ENCODE assay signal across 22 cellular contexts in the genomic region with DNA sequence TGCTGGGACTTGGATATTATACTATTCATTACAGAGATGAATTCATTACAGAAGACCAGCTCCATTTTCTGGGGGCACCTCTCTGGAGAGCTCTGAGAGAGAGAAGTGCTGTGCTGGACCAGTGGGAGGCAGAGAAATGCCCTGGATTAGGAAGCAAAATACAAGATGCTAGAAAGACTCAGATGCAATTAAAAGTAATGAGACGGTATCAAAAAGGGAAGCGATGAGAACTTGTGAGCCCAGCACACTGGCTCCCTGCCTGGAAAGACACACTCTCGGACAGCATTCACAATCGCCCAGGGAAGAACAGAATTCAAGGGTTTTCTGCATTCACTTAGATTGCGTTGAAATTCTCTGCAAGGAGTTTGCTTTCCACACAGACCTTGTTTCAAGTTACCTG. TPM values are rescaled to one million over a fixed set of nuclear protein-coding genes. Genes with fewer than 3 reads are reported as not detected.
DNase-seq lines count a peak whose midpoint lies in the region; ATAC-seq and TF ChIP-seq lines count a peak whose summit lies in the region.
"Had no signal": no experiment of that assay in that cellular context is flagged by ENCODE, and none has a peak within 500 bp of the region (broad histone marks: within the 10 kb centered on the region; RNA-seq: fewer than 3 reads in every experiment).

No MANE protein-coding gene starts in this region.

- DNase-seq in coronary artery (ENCODE audit: low spot score) (no peak), DMS53 (lab: John Stamatoyannopoulos, UW) (no peak)
- DNase-seq in stimulated activated naive CD8-positive, alpha-beta T cell treated with anti-CD3 and anti-CD28 coated beads, Interleukin-15, amount 100 ng/mL, for 72 hours: no peak
- DNase-seq: activated CD8-positive, alpha-beta T cell treated with anti-CD3 and anti-CD28 coated beads, Interleukin-2, amount 10 ng/mL, durations not matched to agents 7 days and 5 days; activated naive CD4-positive, alpha-beta T cell; activated T-cell treated with anti-CD3 and anti-CD28 coated beads, Interleukin-2, amount 50 U/mL, for 1 hour; foreskin melanocyte; hippocampal formation; Karpas-422; naive thymus-derived CD8-positive, alpha-beta T cell; NCI-H1930; NCI-H446 treated with DMSO at 0.1 percent for 48 hours; NK-92 treated with Interleukin-12 subunit alpha and Interleukin-12 subunit beta, amount 100 ng/mL, for 24 hours; SK-N-SH; stimulated activated CD4-positive, alpha-beta T cell treated with anti-CD3 and anti-CD28 coated beads, Interleukin-4, amount 100 ng/mL, for 4 hours; T-helper 9 cell had no signal

- ATAC-seq in GM21381 (IDR thresholded peaks at IDR 0.05; ENCODE audit: unreplicated experiment): no peak
- no peak for ATAC-seq in stimulated activated naive CD8-positive, alpha-beta T cell treated with anti-CD3 and anti-CD28 coated beads, Interleukin-15, amount 100 ng/mL, for 72 hours
- ATAC-seq: activated CD8-positive, alpha-beta T cell treated with anti-CD3 and anti-CD28 coated beads, Interleukin-2, amount 10 ng/mL, durations not matched to agents 7 days and 5 days; naive thymus-derived CD8-positive, alpha-beta T cell had no signal

- peak overlapping the region; percentile 83 for H2AFZ ChIP-seq in parathyroid adenoma

- peaks cover 9 to 24% (median 16%) of the 10 kb centered on the region in 3 donors for H3K4me1 Mint-ChIP-seq in IgD-negative memory B cell
- H3K4me1 Mint-ChIP-seq in stimulated activated naive CD8-positive, alpha-beta T cell treated with anti-CD3 and anti-CD28 coated beads, Interleukin-15, amount 100 ng/mL, for 72 hours: peaks cover 6% of the 10 kb centered on the region

- no peaks in the 10 kb centered on the region for H3K9me3 Mint-ChIP-seq in IgD-negative memory B cell
- no peaks in the 10 kb centered on the region for H3K9me3 Mint-ChIP-seq in stimulated activated naive CD8-positive, alpha-beta T cell treated with anti-CD3 and anti-CD28 coated beads, Interleukin-15, amount 100 ng/mL, for 72 hours
- H3K9me3 Mint-ChIP-seq: naive thymus-derived CD8-positive, alpha-beta T cell had no signal

- H3K36me3 Mint-ChIP-seq in IgD-negative memory B cell: peaks cover 3% of the 10 kb centered on the region

- peak overlapping the region; percentile 0 to 99 (median 9) for H3K27ac Mint-ChIP-seq in IgD-negative memory B cell
- H3K27ac Mint-ChIP-seq in stimulated activated naive CD8-positive, alpha-beta T cell treated with anti-CD3 and anti-CD28 coated beads, Interleukin-15, amount 100 ng/mL, for 72 hours: no peak overlapping the region
- H3K27ac Mint-ChIP-seq: activated CD8-positive, alpha-beta T cell treated with anti-CD3 and anti-CD28 coated beads, Interleukin-2, amount 10 ng/mL, durations not matched to agents 7 days and 5 days had no signal

- H3K4me3 Mint-ChIP-seq in IgD-negative memory B cell: peak overlapping the region in 1 of 4 donors; percentile 95
- H3K4me3 Mint-ChIP-seq in stimulated activated naive CD8-positive, alpha-beta T cell treated with anti-CD3 and anti-CD28 coated beads, Interleukin-15, amount 100 ng/mL, for 72 hours: no peak overlapping the region
- H3K4me3 Mint-ChIP-seq: activated CD8-positive, alpha-beta T cell treated with anti-CD3 and anti-CD28 coated beads, Interleukin-2, amount 10 ng/mL, durations not matched to agents 7 days and 5 days; naive thymus-derived CD8-positive, alpha-beta T cell had no signal

- no peaks in the 10 kb centered on the region for H3K9me3 ChIP-seq in iPS-15b (ENCODE audit: control insufficient read depth, insufficient read depth, low read length)
- H3K9me3 ChIP-seq in parathyroid adenoma (ENCODE audit: control insufficient read depth, low read length): no peaks in the 10 kb centered on the region
- H3K9me3 ChIP-seq: BLaER1, SK-N-SH had no signal

- H3K9ac ChIP-seq in iPS-15b (ENCODE audit: low read depth, low read length) (no peak overlapping the region), parathyroid adenoma (no peak overlapping the region)
- H3K9ac ChIP-seq: BLaER1, SK-N-SH had no signal

- no peak for TF ChIP-seq CTCF in 22Rv1 (IDR thresholded peaks at IDR 0.05)
- no peak for TF ChIP-seq CTCF in parathyroid adenoma (IDR thresholded peaks at IDR 0.05)
- TF ChIP-seq CTCF in coronary artery (IDR thresholded peaks at IDR 0.05): no peak

- no peaks in the 10 kb centered on the region for H3K27me3 Mint-ChIP-seq in IgD-negative memory B cell
- peaks cover 10% of the 10 kb centered on the region for H3K27me3 Mint-ChIP-seq in stimulated activated naive CD8-positive, alpha-beta T cell treated with anti-CD3 and anti-CD28 coated beads, Interleukin-15, amount 100 ng/mL, for 72 hours

- H3K36me3 ChIP-seq in iPS-15b (ENCODE audit: control insufficient read depth, insufficient read depth, low read length) (peaks cover 5% of the 10 kb centered on the region), parathyroid adenoma (ENCODE audit: control insufficient read depth, insufficient read depth, low read length) (no peaks in the 10 kb centered on the region)
- H3K36me3 ChIP-seq: BLaER1 had no signal

- H3K4me3 ChIP-seq in iPS-15b (ENCODE audit: low read depth, low read length) (peak overlapping the region; percentile 14), parathyroid adenoma (ENCODE audit: low read depth, low read length) (no peak overlapping the region), coronary artery (no peak overlapping the region)
- H3K4me3 ChIP-seq: BLaER1 had no signal

- H3K27me3 ChIP-seq in iPS-15b (ENCODE audit: control insufficient read depth, insufficient read depth, low read length) (no peaks in the 10 kb centered on the region), parathyroid adenoma (ENCODE audit: control insufficient read depth, insufficient read depth, low read length) (no peaks in the 10 kb centered on the region)
- H3K27me3 ChIP-seq: BLaER1 had no signal

- H3K79me2 ChIP-seq in parathyroid adenoma: peaks cover 6% of the 10 kb centered on the region

- H3K4me1 ChIP-seq in iPS-15b (ENCODE audit: control insufficient read depth, insufficient read depth, low read length) (peaks cover 10% of the 10 kb centered on the region), parathyroid adenoma (peaks cover 13% of the 10 kb centered on the region)

- 0 out of 2 replicates have a peak overlapping the region, but pooled peaks have one; percentile 44 for H3K27ac ChIP-seq in 22Rv1
- peak overlapping the region; percentile 55 for H3K27ac ChIP-seq in parathyroid adenoma
- no peak overlapping the region for H3K27ac ChIP-seq in coronary artery
- H3K27ac ChIP-seq: BLaER1 had no signal

- no peak overlapping the region for H3K4me2 ChIP-seq in parathyroid adenoma (ENCODE audit: low read length)
- H3K4me2 ChIP-seq: SK-N-SH had no signal

RNA-seq across cellular contexts. Expression of gene FRAT2, which starts 3.5 kb away (rescaled TPM):
- polyA plus RNA-seq in IgD-negative memory B cell: 7.3 TPM

RNA-seq across cellular contexts. Expression of gene FRAT1, which starts 19.0 kb away (rescaled TPM):
- polyA plus RNA-seq in IgD-negative memory B cell: 6.2 TPM

RNA-seq across cellular contexts. Expression of gene ARHGAP19, which starts 45.6 kb away (rescaled TPM):
- 7.3 TPM for polyA plus RNA-seq in IgD-negative memory B cell

Comparison
In these comparisons a context has a peak if more than half of its experiments do, and no peak if none do; other contexts are left out.
1. H3K27ac ChIP-seq: peak in 22Rv1 (single experiment) and parathyroid adenoma (single experiment); none in coronary artery (0 of 2).
2. H3K27ac Mint-ChIP-seq: peak in IgD-negative memory B cell (3 of 3); none in stimulated activated naive CD8-positive, alpha-beta T cell treated with anti-CD3 and anti-CD28 coated beads, Interleukin-15, amount 100 ng/mL, for 72 hours (0 of 2).